22 cellular contexts compared by ENCODE assay signal in the genomic region with DNA sequence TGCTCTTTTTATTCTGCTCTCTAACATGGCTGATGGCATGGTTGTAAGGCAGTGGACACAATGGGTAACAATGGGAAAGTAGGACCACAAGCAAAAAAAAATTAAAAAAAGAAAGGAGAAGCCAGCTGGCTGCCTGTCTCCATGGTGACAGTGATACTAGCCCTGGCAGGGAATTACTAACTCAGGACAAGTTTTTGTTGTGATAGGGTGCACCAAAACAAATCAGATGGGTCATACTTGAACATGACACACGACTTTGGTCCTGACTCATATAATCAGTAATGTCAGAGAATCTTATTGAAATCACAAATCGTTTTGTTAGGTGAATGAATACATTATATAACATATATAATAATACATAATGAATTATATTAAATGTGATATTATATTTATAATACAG.
"Had no signal": no experiment of that assay in that cellular context is flagged by ENCODE, and none has a peak within 500 bp of the region (broad histone marks: within the 10 kb centered on the region; RNA-seq: fewer than 3 reads in every experiment).

No MANE protein-coding gene starts in this region.

- H3K4me1 Mint-ChIP-seq: activated CD4-positive, alpha-beta memory T cell treated with anti-CD3 and anti-CD28 coated beads, Interleukin-2, amount 10 ng/mL, durations not matched to agents 7 days and 5 days; activated CD4-positive, alpha-beta T cell treated with anti-CD3 and anti-CD28 coated beads, Interleukin-2, amount 10 ng/mL, durations not matched to agents 7 days and 5 days; activated T-helper 17 cell treated with anti-CD3 and anti-CD28 coated beads, Interleukin-2, amount 50 U/mL, for 72 hours; nephron had no signal

- H3K27me3 Mint-ChIP-seq: activated CD4-positive, alpha-beta memory T cell treated with anti-CD3 and anti-CD28 coated beads, Interleukin-2, amount 10 ng/mL, durations not matched to agents 7 days and 5 days; activated CD4-positive, alpha-beta T cell treated with anti-CD3 and anti-CD28 coated beads, Interleukin-2, amount 10 ng/mL, durations not matched to agents 7 days and 5 days; activated T-cell treated with anti-CD3 and anti-CD28 coated beads, Interleukin-2, amount 50 U/mL, for 24 hours; activated T-helper 17 cell treated with anti-CD3 and anti-CD28 coated beads, Interleukin-2, amount 50 U/mL, for 72 hours had no signal

- H3K4me3 Mint-ChIP-seq: activated CD4-positive, alpha-beta memory T cell treated with anti-CD3 and anti-CD28 coated beads, Interleukin-2, amount 10 ng/mL, durations not matched to agents 7 days and 5 days; activated CD4-positive, alpha-beta T cell treated with anti-CD3 and anti-CD28 coated beads, Interleukin-2, amount 10 ng/mL, durations not matched to agents 7 days and 5 days; activated T-cell treated with anti-CD3 and anti-CD28 coated beads, Interleukin-2, amount 50 U/mL, for 24 hours; activated T-helper 17 cell treated with anti-CD3 and anti-CD28 coated beads, Interleukin-2, amount 50 U/mL, for 72 hours; nephron; WTC11 had no signal

- H3K27ac Mint-ChIP-seq: activated CD4-positive, alpha-beta memory T cell treated with anti-CD3 and anti-CD28 coated beads, Interleukin-2, amount 10 ng/mL, durations not matched to agents 7 days and 5 days; activated CD4-positive, alpha-beta T cell treated with anti-CD3 and anti-CD28 coated beads, Interleukin-2, amount 10 ng/mL, durations not matched to agents 7 days and 5 days; activated T-cell treated with anti-CD3 and anti-CD28 coated beads, Interleukin-2, amount 50 U/mL, for 24 hours; activated T-helper 17 cell treated with anti-CD3 and anti-CD28 coated beads, Interleukin-2, amount 50 U/mL, for 72 hours; nephron; WTC11 had no signal

- H3K4me3 ChIP-seq: left lung, pancreas, prostate gland, spleen, tibial nerve had no signal

- DNase-seq: activated CD4-positive, alpha-beta memory T cell treated with anti-CD3 and anti-CD28 coated beads, Interleukin-2, amount 10 ng/mL, durations not matched to agents 7 days and 5 days; activated CD4-positive, alpha-beta T cell treated with anti-CD3 and anti-CD28 coated beads for 1 hour; activated CD4-positive, alpha-beta T cell treated with anti-CD3 and anti-CD28 coated beads, Interleukin-2, amount 10 ng/mL, durations not matched to agents 7 days and 5 days; activated CD8-positive, alpha-beta memory T cell treated with anti-CD3 and anti-CD28 coated beads, Interleukin-2, amount 50 U/mL, for 48 hours; activated gamma-delta T cell treated with Interleukin-2 at 50 U/mL for 16 hours; activated naive CD4-positive, alpha-beta T cell treated with anti-CD3 and anti-CD28 coated beads, Interleukin-2, amount 50 U/mL, for 16 hours; activated T-cell treated with anti-CD3 and anti-CD28 coated beads, Interleukin-2, amount 50 U/mL, for 24 hours; amniotic stem cell; central memory CD4-positive, alpha-beta T cell; foreskin fibroblast; kidney glomerular epithelial cell; left lung; pancreas; spleen; stimulated activated naive CD4-positive, alpha-beta T cell; T-helper 2 cell had no signal

- ATAC-seq: activated T-helper 17 cell treated with anti-CD3 and anti-CD28 coated beads, Interleukin-2, amount 50 U/mL, for 72 hours; esophagus mucosa; left lung; pancreas; WTC11 had no signal
